8 cellular contexts compared by ENCODE assay signal in the genomic region with DNA sequence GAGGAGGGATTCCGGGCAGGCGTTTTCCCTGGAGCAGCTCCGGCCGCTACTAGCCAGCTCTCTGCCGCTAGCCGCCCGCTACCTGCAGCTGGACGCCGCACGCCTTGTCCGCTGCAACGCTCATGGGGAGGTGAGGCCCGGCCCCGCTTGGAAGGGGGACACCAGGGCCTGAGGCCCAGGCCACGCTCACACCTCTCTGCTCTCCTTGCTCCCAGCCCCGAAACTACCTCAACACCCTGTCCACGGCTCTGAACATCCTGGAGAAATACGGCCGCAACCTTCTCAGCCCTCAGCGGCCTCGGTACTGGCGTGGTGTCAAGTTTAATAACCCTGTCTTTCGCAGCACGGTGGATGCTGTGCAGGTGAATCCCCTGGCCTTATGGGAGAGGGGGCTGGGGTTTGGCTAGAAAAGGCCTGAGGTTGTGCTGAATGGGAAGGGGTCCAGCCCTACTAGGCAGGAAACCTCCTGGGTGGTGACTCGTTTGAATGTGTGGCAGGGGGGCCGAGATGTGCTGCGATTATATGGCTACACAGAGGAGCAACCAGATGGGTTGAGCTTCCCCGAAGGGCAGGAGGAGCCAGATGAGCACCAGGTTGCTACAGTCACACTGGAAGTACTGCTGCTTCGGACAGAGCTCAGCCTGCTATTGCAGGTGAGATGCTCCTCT. TPM values are rescaled to one million over a fixed set of nuclear protein-coding genes. Genes with fewer than 3 reads are reported as not detected.
DNase-seq lines count a peak whose midpoint lies in the region; ATAC-seq and TF ChIP-seq lines count a peak whose summit lies in the region.

No MANE protein-coding gene starts in this region.

- H3K36me3 ChIP-seq in brain microvascular endothelial cell (replicated peaks) (peaks cover 38% of the 10 kb centered on the region), mesodermal cell (ENCODE audit: control insufficient read depth, insufficient read depth, low read length) (peaks cover 62% of the 10 kb centered on the region)

- H3K27ac ChIP-seq in 22Rv1: peak overlapping the region; percentile 93
- peak overlapping the region; percentile 46 for H3K27ac ChIP-seq in brain microvascular endothelial cell
- peak overlapping the region; percentile 24 for H3K27ac ChIP-seq in mesodermal cell (ENCODE audit: low read depth, low read length, severe bottlenecking)

- no peaks in the 10 kb centered on the region for H3K27me3 ChIP-seq in brain microvascular endothelial cell (replicated peaks)

- 7 to 9% methylated on average over 29 of the region's 29 CpGs for WGBS in mesodermal cell (ENCODE audit: insufficient coverage in 2 of 2), 2 experiments

- no peak for ATAC-seq in GM21529 (IDR thresholded peaks at IDR 0.05; ENCODE audit: unreplicated experiment)

- DNase-seq in HFF-Myc (ENCODE audit: extremely low read depth, low read depth) (no peak), brain microvascular endothelial cell (no peak), islet precursor cell (no peak), NCI-H226 (no peak), H4 (ENCODE audit: low spot score) (no peak)

- H3K4me3 ChIP-seq in HFF-Myc (replicated peaks; ENCODE audit: low read depth, low read length): peak overlapping the region; percentile 75
- peak overlapping the region; percentile 91 for H3K4me3 ChIP-seq in brain microvascular endothelial cell (ENCODE audit: low read depth, low read length)
- peak overlapping the region; percentile 95 for H3K4me3 ChIP-seq in mesodermal cell (ENCODE audit: extremely low read depth, insufficient read depth, low read length, poor library complexity, severe bottlenecking)

- in situ Hi-C loops in brain microvascular endothelial cell (cut with HindIII; ENCODE audit: low pct_ligation_motif_present, low sequenced_read_pairs): no loop called here

- TF ChIP-seq CTCF in 22Rv1 (IDR thresholded peaks at IDR 0.05) (no peak), HFF-Myc (IDR thresholded peaks at IDR 0.05; ENCODE audit: low read depth, low read length, missing control alignments) (no peak), brain microvascular endothelial cell (IDR thresholded peaks at IDR 0.05; ENCODE audit: low read depth, low read length, missing control alignments) (no peak)

- no peaks in the 10 kb centered on the region for H3K9me3 ChIP-seq in mesodermal cell (ENCODE audit: control insufficient read depth, low read length)

- peaks cover 9% of the 10 kb centered on the region for H3K4me1 ChIP-seq in mesodermal cell (ENCODE audit: control insufficient read depth, insufficient read depth, low read length, poor library complexity, severe bottlenecking)

RNA-seq across cellular contexts. Expression of a gene that starts 0.6 kb away (rescaled TPM):
- 52.2 TPM for polyA plus RNA-seq in mesodermal cell (2013, experiment 1 of 2)
- polyA plus RNA-seq in mesodermal cell (2013, experiment 2 of 2): 37.1 TPM
- total RNA-seq in H4 (2014; rRNA removed; shearing (Covaris generic)): 44.3 and 107 TPM in 2 replicates

RNA-seq across cellular contexts. Expression of a gene that starts 1.5 kb away (rescaled TPM):
- 84.4 TPM for polyA plus RNA-seq in mesodermal cell (2013, experiment 1 of 2)
- polyA plus RNA-seq in mesodermal cell (2013, experiment 2 of 2): 75.3 TPM
- total RNA-seq in H4 (2014; rRNA removed; shearing (Covaris generic)): 346 and 383 TPM in 2 replicates

RNA-seq across cellular contexts. Expression of a gene that starts 6.5 kb away (rescaled TPM):
- polyA plus RNA-seq in mesodermal cell (2013, experiment 1 of 2): 22.0 TPM
- 20.3 TPM for polyA plus RNA-seq in mesodermal cell (2013, experiment 2 of 2)
- total RNA-seq in H4 (2014; rRNA removed; shearing (Covaris generic)): 26.7 and 38.1 TPM in 2 replicates

RNA-seq across cellular contexts. Expression of a gene that starts 11.9 kb away (rescaled TPM):
- 74.6 TPM for polyA plus RNA-seq in mesodermal cell (2013, experiment 1 of 2)
- 78.2 TPM for polyA plus RNA-seq in mesodermal cell (2013, experiment 2 of 2)
- total RNA-seq in H4 (2014; rRNA removed; shearing (Covaris generic)): 584 and 638 TPM in 2 replicates

RNA-seq across cellular contexts. Expression of a gene that starts 13.2 kb away (rescaled TPM):
- 26.3 TPM for polyA plus RNA-seq in mesodermal cell (2013, experiment 1 of 2)
- 24.4 TPM for polyA plus RNA-seq in mesodermal cell (2013, experiment 2 of 2)
- 75.0 and 84.3 TPM in 2 replicates for total RNA-seq in H4 (2014; rRNA removed; shearing (Covaris generic))

Comparison
In these comparisons a context has a peak if more than half of its experiments do, and no peak if none do; other contexts are left out.
1. H3K27ac ChIP-seq: peak in every context shown above with its lines; median percentile 93 in 22Rv1; 46 in brain microvascular endothelial cell; 24 in mesodermal cell.